In genomic region chr20:10434832-10435812, GRCh38 we compare ENCODE assay signal across 8 cellular contexts. TPM values are rescaled to one million over a fixed set of nuclear protein-coding genes. Genes with fewer than 3 reads are reported as not detected.
DNase-seq lines count a peak whose midpoint lies in the region; ATAC-seq, FAIRE-seq and TF ChIP-seq lines count a peak whose summit lies in the region.

Gene SLX4IP, plus strand, starts transcription at chr20:10435305. Its CDS starts 22,900 bp downstream, at chr20:10458205.

- H3K4me3 ChIP-seq in body of pancreas: peak within 1 kb of the TSS; percentile 68 to 83

- H3K4me1 ChIP-seq in body of pancreas: peaks cover 30% of the 10 kb centered on the region

- TF ChIP-seq POLR2A in GM18526 (IDR thresholded peaks at IDR 0.05; ENCODE audit: extremely low read depth, insufficient read length) (peak; percentile 71), body of pancreas (IDR thresholded peaks at IDR 0.05) (peak in 2 of 3 donors; percentile 50 to 66)

- TF ChIP-seq CTCF in body of pancreas (IDR thresholded peaks at IDR 0.05): peak in 2 of 7 experiments; percentile 4 to 7

- peak; percentile 46 for ATAC-seq in HG03064 (IDR thresholded peaks at IDR 0.05; ENCODE audit: low read depth, unreplicated experiment)
- peak; percentile 82 for ATAC-seq in body of pancreas
- peak; percentile 91 for ATAC-seq in sciatic nerve

- H3K27ac ChIP-seq in body of pancreas: peak within 1 kb of the TSS; percentile 75 to 93 (median 90)

- H3K36me3 ChIP-seq in body of pancreas (replicated peaks in 1 of 2; ENCODE audit: insufficient read depth in 1 of 2, low read depth in 2 of 2): no peaks in the 10 kb centered on the region

- no peaks in the 10 kb centered on the region for H3K27me3 ChIP-seq in body of pancreas

- peak; percentile 93 for FAIRE-seq in TTC549 (lab: Jason Lieb, UNC)

- DNase-seq in 8988T: peak; percentile 34
- peak; percentile 76 for DNase-seq in NCI-H2107 (lab: John Stamatoyannopoulos, UW)
- peak; percentile 94 to 97 (median 95) for DNase-seq in body of pancreas
- peak; percentile 95 for DNase-seq in iPS DF 19.7 (ENCODE audit: low read depth, low spot score)
- peak; percentile 92 for DNase-seq in sciatic nerve (ENCODE audit: low spot score)

- H3K9me3 ChIP-seq in body of pancreas: no peaks in the 10 kb centered on the region

- intact Hi-C loops in body of pancreas (cut with DNase I) (no loop called here), sciatic nerve (cut with DNase I) (no loop called here)

- WGBS in body of pancreas, 2 donors: 0 to 1% methylated on average over 32 of the region's 32 CpGs

RNA-seq across cellular contexts. Expression of gene SLX4IP, which starts in this region (rescaled TPM):
- total RNA-seq in body of pancreas: 1 to 10 TPM; 4.3 to 4.7 TPM
- total RNA-seq in sciatic nerve: 4.6 TPM

Comparison
In these comparisons a context has a peak if more than half of its experiments do, and no peak if none do; other contexts are left out.
1. Peak in every context shown above with its lines: DNase-seq, ATAC-seq, H3K4me3 ChIP-seq and H3K27ac ChIP-seq.
2. DNase-seq: peak in every context shown above with its lines; median percentile 95 in body of pancreas; 95 in iPS DF 19.7; 92 in sciatic nerve; 76 in NCI-H2107; 34 in 8988T.